Comparison of ENCODE assay signal across 21 cellular contexts in the genomic region with DNA sequence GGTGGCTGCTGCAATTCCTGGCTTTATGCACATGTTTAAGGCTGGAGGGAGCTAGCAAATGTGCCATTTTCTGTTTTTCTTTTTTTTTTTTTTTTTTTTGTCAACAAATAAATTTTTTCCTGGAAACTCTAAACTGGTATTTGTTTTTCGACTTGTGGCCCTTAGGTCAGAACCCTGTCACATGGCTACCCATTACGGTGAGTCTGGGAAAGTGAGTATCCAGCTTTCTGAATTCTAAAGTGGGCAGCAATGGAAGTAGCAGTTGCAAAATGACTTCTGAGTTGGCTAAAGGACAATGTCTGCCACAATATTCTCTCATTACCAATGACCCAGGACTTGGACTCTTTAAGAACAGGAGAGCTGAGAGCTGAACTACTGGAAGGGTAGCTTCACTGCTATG.
DNase-seq lines count a peak whose midpoint lies in the region; ATAC-seq, FAIRE-seq and TF ChIP-seq lines count a peak whose summit lies in the region.
"Had no signal": no experiment of that assay in that cellular context is flagged by ENCODE, and none has a peak within 500 bp of the region (broad histone marks: within the 10 kb centered on the region; RNA-seq: fewer than 3 reads in every experiment).

No MANE protein-coding gene starts in this region.

- H3K79me1 ChIP-seq in mesenchymal stem cell (replicated peaks; ENCODE audit: low read length, poor library complexity, severe bottlenecking): no peaks in the 10 kb centered on the region

- H3K27me3 ChIP-seq in mesenchymal stem cell (ENCODE audit: control insufficient read depth in 1 of 2, insufficient read depth in 1 of 2, low read length in 2 of 2) (no peaks in the 10 kb centered on the region), right atrium auricular region (no peaks in the 10 kb centered on the region)
- H3K27me3 ChIP-seq: BLaER1 had no signal

- TF ChIP-seq CTCF in 22Rv1 (IDR thresholded peaks at IDR 0.05): no peak
- no peak for TF ChIP-seq CTCF in A549 (IDR thresholded peaks at IDR 0.05)
- no peak for TF ChIP-seq CTCF in VCaP (conservative IDR thresholded peaks at IDR 0.05)
- TF ChIP-seq CTCF in right atrium auricular region (IDR thresholded peaks at IDR 0.05): no peak

- H3K4me1 ChIP-seq in A549: peaks cover 35% of the 10 kb centered on the region
- no peaks in the 10 kb centered on the region for H3K4me1 ChIP-seq in mesenchymal stem cell (ENCODE audit: control insufficient read depth, insufficient read depth, low read depth, low read length)
- no peaks in the 10 kb centered on the region for H3K4me1 ChIP-seq in right atrium auricular region
- H3K4me1 ChIP-seq: BLaER1 had no signal

- no peak for DNase-seq in A549 (ENCODE audit: low read depth in 1 of 2, low spot score in 1 of 2)
- DNase-seq in mesenchymal stem cell: no peak
- DNase-seq in putamen (ENCODE audit: low spot score): no peak
- no peak for DNase-seq in right atrium auricular region (ENCODE audit: low spot score)
- DNase-seq in T-helper 17 cell: no peak
- no peak for DNase-seq in RCC 7860 (ENCODE audit: low spot score)
- DNase-seq: CD4-positive, alpha-beta memory T cell; DMS153; DMS79; GDM1; GOT3; KBM-7 had no signal

- TF ChIP-seq RAD21 in A549 (conservative IDR thresholded peaks at IDR 0.05 in 1 of 2, IDR thresholded peaks at IDR 0.05 in 1 of 2): no peak

- no peak overlapping the region for H2BK12ac ChIP-seq in mesenchymal stem cell (ENCODE audit: low read length in 2 of 2)

- H3K36me3 Mint-ChIP-seq in T-helper 17 cell (ENCODE audit: low read depth): no peaks in the 10 kb centered on the region
- H3K36me3 Mint-ChIP-seq: CD14-positive monocyte; CD4-positive, alpha-beta memory T cell; IgD-negative memory B cell had no signal

- no peak overlapping the region for H4K8ac ChIP-seq in mesenchymal stem cell (ENCODE audit: low read length)

- H3K27ac ChIP-seq in 22Rv1 (peak overlapping the region; percentile 63), A549 (no peak overlapping the region), VCaP (peak overlapping the region; percentile 88), mesenchymal stem cell (ENCODE audit: low read length, poor library complexity, severe bottlenecking) (peak overlapping the region; percentile 12), right atrium auricular region (no peak overlapping the region)
- H3K27ac ChIP-seq: BLaER1 had no signal

- no peak for ATAC-seq in A549
- ATAC-seq in T-helper 17 cell: no peak

- H3K23ac ChIP-seq in mesenchymal stem cell (ENCODE audit: low read length in 2 of 2): no peak overlapping the region

- no peaks in the 10 kb centered on the region for H3K4me1 Mint-ChIP-seq in T-helper 17 cell
- H3K4me1 Mint-ChIP-seq: CD14-positive monocyte; CD4-positive, alpha-beta memory T cell; IgD-negative memory B cell had no signal

- H2BK5ac ChIP-seq in mesenchymal stem cell (ENCODE audit: low read depth, low read length, poor library complexity, severe bottlenecking): no peak overlapping the region

- H3K4me2 ChIP-seq in A549 (peak overlapping the region; percentile 58), mesenchymal stem cell (ENCODE audit: low read length, poor library complexity, severe bottlenecking) (no peak overlapping the region)
- H3K4me2 ChIP-seq: BLaER1 had no signal

- H2AFZ ChIP-seq in mesenchymal stem cell (ENCODE audit: low read depth, low read length): no peak overlapping the region

- WGBS in A549 (ENCODE audit: missing lambda C conversion rate): 40% methylated on average over 2 of the region's 2 CpGs
- WGBS in mesenchymal stem cell: 83% methylated on average over 2 of the region's 2 CpGs

- H3K36me3 ChIP-seq in mesenchymal stem cell (ENCODE audit: control insufficient read depth in 1 of 2, insufficient read depth in 2 of 2, low read depth in 1 of 2, low read length in 2 of 2) (no peaks in the 10 kb centered on the region), right atrium auricular region (no peaks in the 10 kb centered on the region)
- H3K36me3 ChIP-seq: BLaER1, HAP-1 had no signal

- H3K27me3 Mint-ChIP-seq in T-helper 17 cell: no peaks in the 10 kb centered on the region
- H3K27me3 Mint-ChIP-seq: CD4-positive, alpha-beta memory T cell; IgD-negative memory B cell had no signal

- peak overlapping the region; percentile 27 for H2AK5ac ChIP-seq in mesenchymal stem cell (ENCODE audit: low read length, severe bottlenecking)

- POLR2A ChIA-PET in A549 (lab: Yijun Ruan, JAX): no interaction called here

- H3K9me3 ChIP-seq in A549 (no peaks in the 10 kb centered on the region), mesenchymal stem cell (ENCODE audit: control insufficient read depth, low read length) (no peaks in the 10 kb centered on the region), right atrium auricular region (no peaks in the 10 kb centered on the region), T-helper 17 cell (ENCODE audit: control insufficient read depth, low read length, poor library complexity, severe bottlenecking) (no peaks in the 10 kb centered on the region)

- H3K27ac Mint-ChIP-seq in T-helper 17 cell: no peak overlapping the region
- H3K27ac Mint-ChIP-seq: CD14-positive monocyte; CD4-positive, alpha-beta memory T cell; IgD-negative memory B cell had no signal

- no peak overlapping the region for H4K91ac ChIP-seq in mesenchymal stem cell (ENCODE audit: low read length)

- no peak overlapping the region for H3K18ac ChIP-seq in mesenchymal stem cell (ENCODE audit: low read depth in 1 of 2, low read length in 2 of 2)

- H2BK15ac ChIP-seq in mesenchymal stem cell (ENCODE audit: low read depth, poor library complexity, severe bottlenecking): no peak overlapping the region

- CTCF ChIA-PET in A549 (lab: Yijun Ruan, JAX): interaction anchor here (0.6 kb wide), 1 partner anchor 27 kb away, joined by 3 read pairs; no protein-coding TSS in a partner anchor

- no peak overlapping the region for H3K4ac ChIP-seq in mesenchymal stem cell (ENCODE audit: low read depth in 1 of 2, low read length in 2 of 2)

- no peak overlapping the region for H3K4me3 ChIP-seq in A549
- no peak overlapping the region for H3K4me3 ChIP-seq in mesenchymal stem cell (ENCODE audit: insufficient read depth in 1 of 2, low read depth in 1 of 2, low read length in 2 of 2)
- H3K4me3 ChIP-seq in right atrium auricular region: no peak overlapping the region
- H3K4me3 ChIP-seq: BLaER1, HAP-1 had no signal

- no peak overlapping the region for H3K9ac ChIP-seq in mesenchymal stem cell (ENCODE audit: low read length)
- H3K9ac ChIP-seq: BLaER1 had no signal

- no peak for FAIRE-seq in A549 (lab: Jason Lieb, UNC)
- no peak for FAIRE-seq in RCC 7860 (lab: Jason Lieb, UNC)
- FAIRE-seq: GM12892, GM18507, HTR-8/SVneo had no signal

- TF ChIP-seq EP300 in A549 (IDR thresholded peaks at IDR 0.05): no peak

- TF ChIP-seq POLR2A in A549 (IDR thresholded peaks at IDR 0.05; ENCODE audit: low read length): no peak

- no peak overlapping the region for H3K14ac ChIP-seq in mesenchymal stem cell (ENCODE audit: low read length in 2 of 2)

- no peak overlapping the region for H2BK120ac ChIP-seq in mesenchymal stem cell (ENCODE audit: low read depth, low read length)

- H3K4me3 Mint-ChIP-seq in T-helper 17 cell: no peak overlapping the region
- H3K4me3 Mint-ChIP-seq: CD14-positive monocyte; CD4-positive, alpha-beta memory T cell; IgD-negative memory B cell had no signal

TF ChIP-seq in A549, 52 proteins besides CTCF, POLR2A, EP300 and RAD21:
- TF ChIP-seq MAX (IDR thresholded peaks at IDR 0.05) (no peak), TFCP2L1 (CRISPR knock-in tag; IDR thresholded peaks at IDR 0.05) (no peak), ZSCAN20 (CRISPR knock-in tag; IDR thresholded peaks at IDR 0.05) (no peak), ZNF302 (CRISPR knock-in tag; IDR thresholded peaks at IDR 0.05) (no peak), KDM5A (IDR thresholded peaks at IDR 0.05) (no peak), ELK1 (IDR thresholded peaks at IDR 0.05; ENCODE audit: low read depth, low read length) (no peak)

Comparison
In these comparisons a context has a peak if more than half of its experiments do, and no peak if none do; other contexts are left out.
1. H3K27ac ChIP-seq: peak in 22Rv1 (single experiment), VCaP (single experiment) and mesenchymal stem cell (single experiment); none in A549 (0 of 2) and right atrium auricular region (0 of 2).